8 cellular contexts compared by ENCODE assay signal in genomic region chr15:64622410-64623260, GRCh38.
DNase-seq lines count a peak whose midpoint lies in the region; ATAC-seq, FAIRE-seq and TF ChIP-seq lines count a peak whose summit lies in the region.

No MANE protein-coding gene starts in this region.

- H3K9me3 ChIP-seq in spleen = no peaks in the 10 kb centered on the region
- no peaks in the 10 kb centered on the region for H3K9me3 ChIP-seq in ovary

- H3K27me3 ChIP-seq in spleen (replicated peaks in 1 of 7) = no peaks in the 10 kb centered on the region
- no peaks in the 10 kb centered on the region for H3K27me3 ChIP-seq in ovary

- H3K4me1 Mint-ChIP-seq in activated T-cell treated with anti-CD3 and anti-CD28 coated beads, Interleukin-2, amount 50 U/mL, for 24 hours (ENCODE audit: low read depth) = peaks cover 92% of the 10 kb centered on the region
- H3K4me1 Mint-ChIP-seq in Calu3 (ENCODE audit: low read depth, unreplicated experiment) = peaks cover 23% of the 10 kb centered on the region

- intact Hi-C loops in spleen (cut with DNase I; ENCODE audit: low total_unique reads) (no loop called here), ovary (cut with DNase I) (no loop called here), Calu3 (cut with micrococcal nuclease; ENCODE audit: unreplicated experiment) (no loop called here)

- peaks cover 0 to 13% (median 0%) of the 10 kb centered on the region in 6 donors for H3K36me3 ChIP-seq in spleen
- H3K36me3 ChIP-seq in ovary = no peaks in the 10 kb centered on the region

- H3K4me1 ChIP-seq in spleen = peaks cover 31 to 97% (median 60%) of the 10 kb centered on the region in 6 donors
- peaks cover 8% of the 10 kb centered on the region for H3K4me1 ChIP-seq in ovary (ENCODE audit: insufficient read depth)

- H3K27me3 Mint-ChIP-seq in activated T-cell treated with anti-CD3 and anti-CD28 coated beads, Interleukin-2, amount 50 U/mL, for 24 hours = no peaks in the 10 kb centered on the region
- no peaks in the 10 kb centered on the region for H3K27me3 Mint-ChIP-seq in Calu3 (ENCODE audit: unreplicated experiment)

- WGBS in spleen, 5 donors = 21 to 33% (median 27%) methylated on average over 7 of the region's 7 CpGs
- 66 to 78% (median 75%) methylated on average over 7 of the region's 7 CpGs for WGBS in ovary, 3 donors

- H3K9me3 Mint-ChIP-seq in activated T-cell treated with anti-CD3 and anti-CD28 coated beads, Interleukin-2, amount 50 U/mL, for 24 hours = no peaks in the 10 kb centered on the region
- H3K9me3 Mint-ChIP-seq in Calu3 (ENCODE audit: low read depth, unreplicated experiment) = no peaks in the 10 kb centered on the region

- peak overlapping the region; percentile 93 for H3K27ac Mint-ChIP-seq in activated T-cell treated with anti-CD3 and anti-CD28 coated beads, Interleukin-2, amount 50 U/mL, for 24 hours
- H3K27ac Mint-ChIP-seq in Calu3 (ENCODE audit: unreplicated experiment) = no peak overlapping the region

- TF ChIP-seq POLR2A in spleen (IDR thresholded peaks at IDR 0.05) (no peak), ovary (IDR thresholded peaks at IDR 0.05) (no peak)

- peak overlapping the region in 3 of 8 donors; percentile 3 to 45 (median 11) for H3K4me3 ChIP-seq in spleen
- no peak overlapping the region for H3K4me3 ChIP-seq in ovary

- BruUV-seq in Calu3 (replicated peaks; lab: Mats Ljungman, UMichigan) = no TSS peak

- peak; percentile 69 for ATAC-seq in GM18907 (IDR thresholded peaks at IDR 0.05; ENCODE audit: unreplicated experiment)
- peak; percentile 60 for ATAC-seq in HG03280 (IDR thresholded peaks at IDR 0.05; ENCODE audit: unreplicated experiment)

- H3K4me3 Mint-ChIP-seq in activated T-cell treated with anti-CD3 and anti-CD28 coated beads, Interleukin-2, amount 50 U/mL, for 24 hours = peak overlapping the region; percentile 40
- H3K4me3 Mint-ChIP-seq in Calu3 (ENCODE audit: low read depth, unreplicated experiment) = no peak overlapping the region

- H3K36me3 Mint-ChIP-seq in activated T-cell treated with anti-CD3 and anti-CD28 coated beads, Interleukin-2, amount 50 U/mL, for 24 hours (ENCODE audit: low read depth) = peaks cover 30% of the 10 kb centered on the region
- H3K36me3 Mint-ChIP-seq in Calu3 (ENCODE audit: insufficient read depth, unreplicated experiment) = peaks cover 15% of the 10 kb centered on the region

- TF ChIP-seq CTCF in spleen (IDR thresholded peaks at IDR 0.05 in 8 of 11, conservative IDR thresholded peaks at IDR 0.05 in 3 of 11) (no peak), ovary (IDR thresholded peaks at IDR 0.05) (no peak), D721Med (IDR thresholded peaks at IDR 0.05; ENCODE audit: insufficient read depth, missing control alignments) (no peak), Calu3 (IDR thresholded peaks at IDR 0.05; ENCODE audit: unreplicated experiment) (no peak)

- H3K27ac ChIP-seq in spleen (peak overlapping the region; percentile 44 to 82 (median 74)), ovary (no peak overlapping the region)

- CTCF ChIA-PET in Calu3 (lab: Charles Lee) = no interaction called here

- FAIRE-seq in D721Med (lab: Jason Lieb, UNC) = no peak

- peak; percentile 46 for DNase-seq in activated T-cell treated with anti-CD3 and anti-CD28 coated beads, Interleukin-2, amount 50 U/mL, for 24 hours
- peak; percentile 73 for DNase-seq in spleen
- DNase-seq in ovary = no peak
- DNase-seq in NCI-H526 (lab: John Stamatoyannopoulos, UW) = no peak
- no peak for DNase-seq in D721Med (ENCODE audit: insufficient read length, low spot score)
- no peak for DNase-seq in Calu3

- TF ChIP-seq EP300 in ovary (IDR thresholded peaks at IDR 0.05) = no peak

Comparison
In these comparisons a context has a peak if more than half of its experiments do, and no peak if none do; other contexts are left out.
1. DNase-seq: peak in activated T-cell treated with anti-CD3 and anti-CD28 coated beads, Interleukin-2, amount 50 U/mL, for 24 hours (single experiment) and spleen (single experiment); none in ovary (0 of 5), NCI-H526 (0 of 2), D721Med (single experiment) and Calu3 (single experiment).
2. H3K27ac ChIP-seq: peak in spleen (8 of 8); none in ovary (0 of 2).